ENCODE assay signal across 10 cellular contexts in the genomic region with DNA sequence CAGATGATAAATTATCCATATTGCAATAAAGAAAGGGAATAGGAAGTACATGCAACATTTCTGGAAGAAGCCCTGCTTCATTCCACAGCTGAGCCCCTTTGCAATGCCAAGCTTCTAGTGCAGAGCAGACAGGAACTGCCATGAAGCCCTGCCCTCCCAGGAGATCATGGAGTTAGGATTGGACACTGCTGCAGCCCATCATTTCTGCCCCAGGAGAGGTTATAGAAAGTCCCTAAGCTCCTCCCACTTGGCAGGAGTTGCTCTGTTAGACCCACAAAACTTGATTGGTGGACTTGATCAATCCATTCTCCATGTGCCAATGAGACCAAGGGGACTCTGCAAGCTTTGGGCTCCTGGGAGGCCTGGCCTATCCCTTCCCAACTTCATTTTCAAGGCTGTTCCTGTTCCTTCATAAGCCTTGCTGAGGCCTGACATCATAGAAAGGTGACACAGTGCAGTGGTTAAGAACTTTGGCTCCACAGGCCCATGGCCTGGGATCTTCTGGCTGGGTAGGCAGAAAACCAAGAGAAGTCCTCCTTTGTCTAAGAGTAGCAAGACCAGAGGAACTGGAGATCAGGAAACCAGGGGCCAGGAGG. TPM values are rescaled to one million over a fixed set of nuclear protein-coding genes. Genes with fewer than 3 reads are reported as not detected.
DNase-seq lines count a peak whose midpoint lies in the region; ATAC-seq, FAIRE-seq and TF ChIP-seq lines count a peak whose summit lies in the region.
"Had no signal": no experiment of that assay in that cellular context is flagged by ENCODE, and none has a peak within 500 bp of the region (broad histone marks: within the 10 kb centered on the region; RNA-seq: fewer than 3 reads in every experiment).

No MANE protein-coding gene starts in this region.

- TF ChIP-seq POLR2A in K562 (conservative IDR thresholded peaks at IDR 0.05) (no peak), transverse colon (IDR thresholded peaks at IDR 0.05) (no peak)

- H3K27ac ChIP-seq in K562 (ENCODE audit: extremely low read depth, low read depth, low read length), result peak overlapping the region; percentile 78
- peak overlapping the region in 3 of 4 donors; percentile 73 to 84 (median 81) for H3K27ac ChIP-seq in transverse colon
- H3K27ac ChIP-seq: SK-N-MC had no signal

- intact Hi-C loops in K562 (cut with micrococcal nuclease), result no loop called here
- intact Hi-C loops in transverse colon (cut with DNase I; ENCODE audit: low total_unique reads), result no loop called here

- ATAC-seq in K562 (peak; percentile 82), GM21717 (IDR thresholded peaks at IDR 0.05; ENCODE audit: unreplicated experiment) (no peak)

- CTCF ChIA-PET in K562 (lab: Yijun Ruan, JAX; ENCODE audit: low intra/inter-chr PET ratio), result interaction anchor here (0.6 kb wide), 1 partner anchor 154 kb away, joined by 4 read pairs; no protein-coding TSS in a partner anchor

- H2AFZ ChIP-seq in K562 (ENCODE audit: low read depth, low read length), result peak overlapping the region; percentile 92

- POLR2A ChIA-PET in K562 (lab: Yijun Ruan, JAX), result interaction anchor here (0.7 to 4.3 kb wide), 9 partner anchors 9 to 65 kb away, joined by 3 to 22 read pairs (median 4); no protein-coding TSS in a partner anchor

- H3K36me3 ChIP-seq in K562 (ENCODE audit: control insufficient read depth, insufficient read depth, low read length), result no peaks in the 10 kb centered on the region
- H3K36me3 ChIP-seq in transverse colon, result no peaks in the 10 kb centered on the region

- H3K79me2 ChIP-seq in K562 (ENCODE audit: control insufficient read depth, insufficient read depth, low read length), result peaks cover 21% of the 10 kb centered on the region; the same call in 2 of the 3 replicates

- peak; percentile 67 for DNase-seq in stimulated activated CD4-positive, alpha-beta T cell treated with anti-CD3 and anti-CD28 coated beads, Interleukin-1b, Interleukin-23, amount 100 ng/mL, for 48 hours
- no peak for DNase-seq in stimulated activated CD4-positive, alpha-beta T cell treated with anti-CD3 and anti-CD28 coated beads, Interleukin-4, amount 100 ng/mL, for 1 hour
- DNase-seq in NCI-H82 (lab: John Stamatoyannopoulos, UW) (peak; percentile 66), K562 (ENCODE audit: extremely low read depth in 1 of 4, low spot score in 3 of 4) (peak; percentile 70 to 91 (median 80)), transverse colon (no peak), DMS153 treated with DMSO at 0.1 percent for 48 hours (lab: John Stamatoyannopoulos, UW; ENCODE audit: unreplicated experiment) (no peak), NCI-H1436 treated with DMSO at 0.1 percent for 48 hours (lab: John Stamatoyannopoulos, UW) (no peak)

- H3K9me3 ChIP-seq in K562 (replicated peaks; ENCODE audit: control insufficient read depth, insufficient read depth, low read depth, low read length), result no peaks in the 10 kb centered on the region
- H3K9me3 ChIP-seq in transverse colon, result no peaks in the 10 kb centered on the region

- H3K9ac ChIP-seq in K562 (ENCODE audit: insufficient read depth in 1 of 2, low read depth in 2 of 2, low read length in 2 of 2), result peak overlapping the region in 1 of 2 experiments; percentile 12; a peak in 1 of 4 replicates

- no peaks in the 10 kb centered on the region for H4K20me1 ChIP-seq in K562 (replicated peaks; ENCODE audit: control insufficient read depth, insufficient read depth, low read length)

- TF ChIP-seq RAD21 in K562 (CRISPR knock-in tag; conservative IDR thresholded peaks at IDR 0.05 in 1 of 2, IDR thresholded peaks at IDR 0.05 in 1 of 2), result no peak

- H3K4me1 ChIP-seq in K562 (replicated peaks in 1 of 2; ENCODE audit: control insufficient read depth in 2 of 2, insufficient read depth in 2 of 2, low read length in 2 of 2), result peaks cover 70 to 87% of the 10 kb centered on the region in 2 experiments
- H3K4me1 ChIP-seq in transverse colon, result peaks cover 0 to 16% (median 3%) of the 10 kb centered on the region in 4 donors

- peak overlapping the region; percentile 2; the same call in 1 of the 2 replicates for H3K4me2 ChIP-seq in K562 (ENCODE audit: insufficient read depth, low read length)

- no peaks in the 10 kb centered on the region for H3K9me1 ChIP-seq in K562 (ENCODE audit: control insufficient read depth, insufficient read depth, low read length)

- no TSS peak for BruUV-seq in K562 (replicated peaks; lab: Mats Ljungman, UMichigan)

- H3K27me3 ChIP-seq in K562 (ENCODE audit: control insufficient read depth in 2 of 2, insufficient read depth in 2 of 2, low read length in 2 of 2), result no peaks in the 10 kb centered on the region
- no peaks in the 10 kb centered on the region for H3K27me3 ChIP-seq in transverse colon

- in situ Hi-C loops in K562 (cut with MboI), result no loop called here
- in situ Hi-C loops in transverse colon (cut with MboI; ENCODE audit: low pct_ligation_motif_present in 1 of 4, low pct_unique_long_range_greater_than_20kb in 1 of 4, low sequenced_read_pairs in 3 of 4), result no loop called here

- TF ChIP-seq EP300 in K562 (IDR thresholded peaks at IDR 0.05; ENCODE audit: low read length), result no peak
- TF ChIP-seq EP300 in transverse colon (IDR thresholded peaks at IDR 0.05; ENCODE audit: low read depth), result no peak

- peak; percentile 90 for FAIRE-seq in K562 (lab: Jason Lieb, UNC)
- FAIRE-seq: colon had no signal

- H3K4me3 ChIP-seq in K562, result no peak overlapping the region
- no peak overlapping the region for H3K4me3 ChIP-seq in transverse colon
- H3K4me3 ChIP-seq: SK-N-MC had no signal

- TF ChIP-seq CTCF in K562 (IDR thresholded peaks at IDR 0.05 in 2 of 3, conservative IDR thresholded peaks at IDR 0.05 in 1 of 3; ENCODE audit: insufficient read depth in 2 of 3, low read depth in 1 of 3, low read length in 3 of 3) (no peak), transverse colon (IDR thresholded peaks at IDR 0.05) (no peak)

TF ChIP-seq in K562, 482 proteins besides CTCF, POLR2A, EP300 and RAD21 (continues in another document):
- TF ChIP-seq JUN (IDR thresholded peaks at IDR 0.05; ENCODE audit: borderline replicate concordance, low read depth, low read length) (0 out of 2 replicates have a peak, but pooled peaks have one; percentile 13), JUN (CRISPR knock-in tag; IDR thresholded peaks at IDR 0.05; ENCODE audit: borderline replicate concordance) (no peak), CTBP1 (IDR thresholded peaks at IDR 0.05; ENCODE audit: borderline replicate concordance) (0 out of 2 replicates have a peak, but pooled peaks have one; percentile 9), CHD1 (IDR thresholded peaks at IDR 0.05; ENCODE audit: low read length) (no peak), RBM39 (optimal IDR thresholded peaks at IDR 0.05; ENCODE audit: low read depth, low read length) (no peak), BMI1 (IDR thresholded peaks at IDR 0.05; ENCODE audit: low read length) (no peak), ZNF668 (CRISPR knock-in tag; IDR thresholded peaks at IDR 0.05) (0 out of 2 replicates have a peak, but pooled peaks have one; percentile 49), NRF1 (conservative IDR thresholded peaks at IDR 0.05 in 1 of 2, IDR thresholded peaks at IDR 0.05 in 1 of 2) (peak; percentile 51 to 53), RBM25 (IDR thresholded peaks at IDR 0.05; ENCODE audit: low read depth, low read length, severe bottlenecking) (peak; percentile 79), NR2C2 (CRISPR knock-in tag; IDR thresholded peaks at IDR 0.05) (no peak), NR2C2 (tag; IDR thresholded peaks at IDR 0.05) (0 out of 2 replicates have a peak, but pooled peaks have one; percentile 23), L3MBTL2 (IDR thresholded peaks at IDR 0.05) (peak; percentile 54; the same call in 1 of the 2 replicates)

RNA-seq across cellular contexts. Expression of a gene that starts 1.3 kb away (rescaled TPM):
- 11.2 and 16.2 TPM in 2 replicates for total RNA-seq in K562 (2011; cell fraction: chromatin; rRNA removed; ENCODE audit: low replicate concordance)
- 19.8 and 22.9 TPM in 2 replicates for total RNA-seq in K562 (2011; cell fraction: nucleolus; rRNA removed)
- total RNA-seq in K562 (2011; cell fraction: nucleoplasm; rRNA removed), result 20.3 and 27.1 TPM in 2 replicates
- 10.7 and 12.3 TPM in 2 replicates for total RNA-seq in K562 (2014; rRNA removed)
- total RNA-seq in K562 (2014; rRNA removed; fragmentation: Illumina TruSeq; extraction: Trizol), result 11.7 and 13.2 TPM in 2 replicates
- 44.3 and 44.7 TPM in 2 replicates for total RNA-seq in K562 (2015; rRNA removed; fragmentation: Illumina TruSeq; extraction: Trizol)
- 30.3 and 33.8 TPM in 2 replicates for total RNA-seq in K562 (2021)
- 42.5 and 418 TPM in 2 replicates for polyA plus RNA-seq in K562 (2011; rRNA removed)
- 103 and 599 TPM in 2 replicates for polyA plus RNA-seq in K562 (2011; cell fraction: cytosol; rRNA removed)
- 41.2 and 275 TPM in 2 replicates for polyA plus RNA-seq in K562 (2011; cell fraction: nucleus; rRNA removed)
- polyA plus RNA-seq in K562 (2012), result 63.5 and 133 TPM in 2 replicates
- 44.5 and 47.3 TPM in 2 replicates for polyA plus RNA-seq in K562 (2014; fragmentation: Illumina TruSeq; extraction: Trizol)
- polyA plus RNA-seq in K562 (2014; fragmentation: Nextera tagmentation; extraction: Ambion mirVana), result 1 to 10 TPM; 2.4 to 4.8 TPM
- 20.3 and 22.2 TPM in 2 replicates for polyA plus RNA-seq in K562 (2014; rRNA removed)
- 72.1 and 524 TPM in 2 replicates for polyA minus RNA-seq in K562 (2011; rRNA and poly(A)+ RNA removed)
- polyA minus RNA-seq in K562 (2011; cell fraction: cytosol; rRNA and poly(A)+ RNA removed), result 41.0 and 310 TPM in 2 replicates
- 7.7 and 80.9 TPM in 2 replicates for polyA minus RNA-seq in K562 (2011; cell fraction: nucleus; rRNA and poly(A)+ RNA removed)
- 10 to 100 TPM in 3 of 4 donors, 1 to 10 TPM in 1; 5.2 to 66.6 (median 34.5) TPM for total RNA-seq in transverse colon

RNA-seq across cellular contexts. Expression of a gene that starts 35.5 kb away (rescaled TPM):
- total RNA-seq in K562 (2011; cell fraction: chromatin; rRNA removed; ENCODE audit: low replicate concordance), result 2.0 and 5.9 TPM in 2 replicates
- total RNA-seq in K562 (2011; cell fraction: nucleolus; rRNA removed), result 4.5 and 5.4 TPM in 2 replicates
- total RNA-seq in K562 (2011; cell fraction: nucleoplasm; rRNA removed), result 2.7 and 4.0 TPM in 2 replicates
- 1.8 and 1.9 TPM in 2 replicates for total RNA-seq in K562 (2014; rRNA removed)
- total RNA-seq in K562 (2014; rRNA removed; fragmentation: Illumina TruSeq; extraction: Trizol), result 0.45 and 0.51 TPM in 2 replicates
- 0.79 and 1.2 TPM in 2 replicates for total RNA-seq in K562 (2015; rRNA removed; fragmentation: Illumina TruSeq; extraction: Trizol)
- 1.8 and 2.3 TPM in 2 replicates for total RNA-seq in K562 (2021)
- 0.89 and 1.5 TPM in 2 replicates for polyA plus RNA-seq in K562 (2011; rRNA removed)
- polyA plus RNA-seq in K562 (2011; cell fraction: cytosol; rRNA removed), result 0.78 and 2.4 TPM in 2 replicates
- polyA plus RNA-seq in K562 (2011; cell fraction: nucleus; rRNA removed), result 3.5 and 9.8 TPM in 2 replicates
- 1.9 and 2.4 TPM in 2 replicates for polyA plus RNA-seq in K562 (2012)
- polyA plus RNA-seq in K562 (2014; fragmentation: Illumina TruSeq; extraction: Trizol), result 1.1 and 1.6 TPM in 2 replicates
- polyA plus RNA-seq in K562 (2014; fragmentation: Nextera tagmentation; extraction: Ambion mirVana), result under 1 TPM; 0.10 to 0.18 TPM
- 1.6 and 3.6 TPM in 2 replicates for polyA plus RNA-seq in K562 (2014; rRNA removed)
- 0.48 and 0.88 TPM in 2 replicates for polyA minus RNA-seq in K562 (2011; rRNA and poly(A)+ RNA removed)
- 1.4 and 1.6 TPM in 2 replicates for polyA minus RNA-seq in K562 (2011; cell fraction: cytosol; rRNA and poly(A)+ RNA removed)
- polyA minus RNA-seq in K562 (2011; cell fraction: nucleus; rRNA and poly(A)+ RNA removed), result 1.4 and 3.4 TPM in 2 replicates
- total RNA-seq in transverse colon, result not detected

Comparison
In these comparisons a context has a peak if more than half of its experiments do, and no peak if none do; other contexts are left out.
1. DNase-seq: peak in stimulated activated CD4-positive, alpha-beta T cell treated with anti-CD3 and anti-CD28 coated beads, Interleukin-1b, Interleukin-23, amount 100 ng/mL, for 48 hours (single experiment), NCI-H82 (single experiment) and K562 (4 of 4); none in stimulated activated CD4-positive, alpha-beta T cell treated with anti-CD3 and anti-CD28 coated beads, Interleukin-4, amount 100 ng/mL, for 1 hour (single experiment), transverse colon (single experiment), DMS153 treated with DMSO at 0.1 percent for 48 hours (single experiment) and NCI-H1436 treated with DMSO at 0.1 percent for 48 hours (single experiment).